8 cellular contexts compared by ENCODE assay signal in genomic region chr5:140690941-140691924, GRCh38. TPM values are rescaled to one million over a fixed set of nuclear protein-coding genes. Genes with fewer than 3 reads are reported as not detected.
A peak's percentile ranks its signal among the peaks of the same experiment; 100 is the strongest.
DNase-seq lines count a peak whose midpoint lies in the region; ATAC-seq, FAIRE-seq and TF ChIP-seq lines count a peak whose summit lies in the region.

HARS1 (minus strand) TSS chr5:140691370; CDS start chr5:140691304, 66 bp downstream.
HARS2 (plus strand) TSS chr5:140691455; CDS start chr5:140691649, 194 bp downstream.

- 0 to 1% methylated on average over 61 of the region's 61 CpGs for WGBS in heart right ventricle, 2 donors
- 1% methylated on average over 34 to 57 of the region's 61 CpGs for WGBS in upper lobe of left lung, 2 donors

- H3K9me3 ChIP-seq in heart right ventricle, result no peaks in the 10 kb centered on the region
- H3K9me3 ChIP-seq in upper lobe of left lung, result no peaks in the 10 kb centered on the region

- peak; percentile 82 for DNase-seq in GM12891 (ENCODE audit: insufficient read length, low spot score)
- DNase-seq in NCI-H1436 (lab: John Stamatoyannopoulos, UW), result peak; percentile 92
- DNase-seq in T-helper 1 cell, result peak; percentile 69 to 89 (median 76)
- DNase-seq in amniotic epithelial cell (ENCODE audit: low read depth), result peak; percentile 96
- DNase-seq in heart right ventricle, result peak; percentile 87 to 92
- peak; percentile 88 to 99 (median 92) for DNase-seq in posterior cingulate gyrus
- DNase-seq in upper lobe of left lung, result peak; percentile 91 to 96

- H3K27ac ChIP-seq in heart right ventricle, result peak within 1 kb of the TSS; percentile 65 to 96 (median 88)
- peak within 1 kb of the TSS; percentile 85 to 93 (median 88) for H3K27ac ChIP-seq in upper lobe of left lung

- TF ChIP-seq CTCF in heart right ventricle (IDR thresholded peaks at IDR 0.05) (peak in 2 of 9 donors; percentile 30 to 38), upper lobe of left lung (IDR thresholded peaks at IDR 0.05) (no peak)

- TF ChIP-seq POLR2A in GM12891 (IDR thresholded peaks at IDR 0.05; ENCODE audit: low read depth, low read length), result peak; percentile 88
- peak in 3 of 4 donors; percentile 44 to 73 (median 55) for TF ChIP-seq POLR2A in upper lobe of left lung (IDR thresholded peaks at IDR 0.05)

- H3K27me3 ChIP-seq in heart right ventricle (no peaks in the 10 kb centered on the region), upper lobe of left lung (no peaks in the 10 kb centered on the region)

- TF ChIP-seq EP300 in upper lobe of left lung (IDR thresholded peaks at IDR 0.05), result peak in 2 of 4 donors; percentile 11 to 32

- FAIRE-seq in GM12891 (lab: Jason Lieb, UNC), result peak; percentile 91

- peak within 1 kb of the TSS; percentile 60 to 96 (median 83) for H3K4me3 ChIP-seq in heart right ventricle
- H3K4me3 ChIP-seq in upper lobe of left lung, result peak within 1 kb of the TSS; percentile 68 to 78 (median 74)

- ATAC-seq in HG02798 (IDR thresholded peaks at IDR 0.05; ENCODE audit: poor library complexity, unreplicated experiment) (peak; percentile 97), heart right ventricle (peak; percentile 97 to 99 (median 98)), upper lobe of left lung (ENCODE audit: low FRiP score in 2 of 2) (peak; percentile 98 to 99)

- intact Hi-C loops in heart right ventricle (cut with DNase I) (loop anchor here in 2 of 10 donors (2.0 to 10.0 kb wide), 3 partner anchors 26 to 286 kb away; partner anchors contain the start of genes ANKHD1 (in 1 of the 2), IK (in 1 of the 2), NDUFA2 (in 1 of the 2) and WDR55 (in 1 of the 2)), posterior cingulate gyrus (cut with DNase I) (loop anchor here (1.0 to 2.0 kb wide), 4 partner anchors 9 to 52 kb away; partner anchors contain the start of genes TMCO6, WDR55 and ZMAT2)

- H3K4me1 ChIP-seq in heart right ventricle, result peaks cover 0 to 44% (median 32%) of the 10 kb centered on the region in 9 donors
- H3K4me1 ChIP-seq in upper lobe of left lung, result peaks cover 15 to 31% (median 19%) of the 10 kb centered on the region in 4 donors

- H3K36me3 ChIP-seq in heart right ventricle (peaks cover 0 to 68% (median 40%) of the 10 kb centered on the region in 9 donors), upper lobe of left lung (peaks cover 11 to 46% (median 33%) of the 10 kb centered on the region in 4 donors)

TF ChIP-seq in GM12891, 5 proteins besides CTCF, POLR2A, EP300 and RAD21:
- TF ChIP-seq POLR2AphosphoS5 (IDR thresholded peaks at IDR 0.05; ENCODE audit: low read depth, low read length) (peak; percentile 92), TAF1 (IDR thresholded peaks at IDR 0.05; ENCODE audit: low read depth, low read length) (peak; percentile 80), PAX5 (IDR thresholded peaks at IDR 0.05; ENCODE audit: insufficient read depth, low read length, severe bottlenecking) (no peak), POU2F2 (IDR thresholded peaks at IDR 0.05; ENCODE audit: low read depth, low read length) (no peak; the same call in none of the 2 replicates), SPI1 (IDR thresholded peaks at IDR 0.05; ENCODE audit: low read depth, low read length) (0 out of 2 replicates have a peak, but pooled peaks have one; percentile 24)
TF ChIP-seq in GM12891: peak in this region for 3.

RNA-seq across cellular contexts. Expression of gene HARS1, which starts in this region (rescaled TPM):
- 66.0 TPM for polyA plus RNA-seq in GM12891 (2012; ENCODE audit: low read depth, missing spikeins)
- total RNA-seq in heart right ventricle (10 to 100 TPM; 30.3 to 41.8 (median 35.8) TPM), upper lobe of left lung (10 to 100 TPM; 40.7 to 57.6 (median 44.6) TPM)
- polyA plus RNA-seq in heart right ventricle, result 10 to 100 TPM; 52.7 to 53.2 TPM

RNA-seq across cellular contexts. Expression of gene HARS2, which starts in this region (rescaled TPM):
- polyA plus RNA-seq in GM12891 (2012; ENCODE audit: low read depth, missing spikeins), result 19.7 TPM
- total RNA-seq in heart right ventricle (10 to 100 TPM; 23.3 to 37.3 (median 30.0) TPM), upper lobe of left lung (100 to 1,000 TPM in 1 of 6 donors, 10 to 100 TPM in 5; 19.7 to 136 (median 24.2) TPM)
- 10 to 100 TPM; 19.2 to 24.9 TPM for polyA plus RNA-seq in heart right ventricle

Comparison
In these comparisons a context has a peak if more than half of its experiments do, and no peak if none do; other contexts are left out.
1. Peak in every context shown above with its lines: DNase-seq, ATAC-seq, H3K4me3 ChIP-seq and H3K27ac ChIP-seq.